Comparison of ENCODE assay signal across 14 cellular contexts in the genomic region with DNA sequence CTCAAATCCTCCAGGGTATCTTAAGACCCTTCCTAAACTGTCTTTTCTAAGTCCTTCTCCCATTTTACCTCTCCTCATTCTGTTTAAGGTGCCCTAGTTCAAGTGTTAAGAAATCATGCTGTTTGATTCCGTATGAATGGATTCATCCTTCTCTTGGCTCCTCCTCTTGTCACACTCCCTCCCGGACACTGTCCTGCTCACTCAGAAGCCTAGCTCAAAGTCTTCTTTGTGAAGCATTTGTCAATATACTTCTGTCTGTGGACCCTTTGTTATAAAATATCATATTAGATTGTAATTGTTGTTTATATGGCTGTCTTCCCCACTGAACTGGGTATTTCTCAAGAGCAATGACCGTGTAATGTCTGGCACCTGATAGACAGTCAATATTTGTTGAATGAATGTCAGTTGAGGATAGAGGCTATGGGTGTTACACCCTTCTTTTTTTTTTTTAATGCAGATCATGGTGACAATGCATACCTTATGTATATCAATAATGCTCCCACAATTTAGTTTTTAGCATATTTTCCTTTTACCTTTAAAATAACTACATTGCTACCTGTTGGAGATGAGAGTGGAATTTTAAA.
DNase-seq lines count a peak whose midpoint lies in the region; ATAC-seq, FAIRE-seq and TF ChIP-seq lines count a peak whose summit lies in the region.
"Had no signal": no experiment of that assay in that cellular context is flagged by ENCODE, and none has a peak within 500 bp of the region (broad histone marks: within the 10 kb centered on the region; RNA-seq: fewer than 3 reads in every experiment).

No MANE protein-coding gene starts in this region.

- TF ChIP-seq RAD21 in A549 (conservative IDR thresholded peaks at IDR 0.05 in 1 of 2, IDR thresholded peaks at IDR 0.05 in 1 of 2) (peak in 1 of 2 experiments; percentile 36; a peak in 1 of 5 replicates), liver (IDR thresholded peaks at IDR 0.05) (no peak)

- H3K4me3 ChIP-seq in A549 (no peak overlapping the region), PC-9 (no peak overlapping the region), liver (ENCODE audit: low read depth in 1 of 3, low read length in 3 of 3) (no peak overlapping the region)

- no peaks in the 10 kb centered on the region for H3K9me2 ChIP-seq in PC-9 (ENCODE audit: insufficient read depth)

- TF ChIP-seq POLR2A in A549 (IDR thresholded peaks at IDR 0.05; ENCODE audit: low read length), result no peak

- CTCF ChIA-PET in A549 (lab: Yijun Ruan, JAX) (no interaction called here), PC-9 (lab: Charles Lee) (no interaction called here)

- intact Hi-C loops in PC-9 (cut with micrococcal nuclease; ENCODE audit: unreplicated experiment), result loop anchor here (5.0 to 10.0 kb wide), 2 partner anchors 197 to 296 kb away; no protein-coding TSS in a partner anchor

- no TSS peak for BruUV-seq in PC-9 (replicated peaks; lab: Mats Ljungman, UMichigan)

- DNase-seq in A549 (ENCODE audit: low read depth in 1 of 2, low spot score in 1 of 2) (peak in 1 of 2 experiments; percentile 79), NCI-H146 treated with DMSO at 0.1 percent for 48 hours (lab: John Stamatoyannopoulos, UW; ENCODE audit: unreplicated experiment) (peak; percentile 58), PC-9 (no peak), DMS 273 (lab: John Stamatoyannopoulos, UW; ENCODE audit: unreplicated experiment) (no peak), cortex of kidney (lab: John Stamatoyannopoulos, UW) (no peak), NCI-H510A treated with DMSO at 0.1 percent for 48 hours (lab: John Stamatoyannopoulos, UW) (no peak)
- DNase-seq in activated naive CD8-positive, alpha-beta T cell treated with anti-CD3 and anti-CD28 coated beads, Interleukin-2, amount 50 U/mL, for 24 hours, result no peak
- DNase-seq: C1 segment of cervical spinal cord, GF-D8, HFFc6, NCI-H524 treated with DMSO at 0.1 percent for 48 hours had no signal

- no peak overlapping the region for H3K27ac Mint-ChIP-seq in activated naive CD8-positive, alpha-beta T cell treated with anti-CD3 and anti-CD28 coated beads, Interleukin-2, amount 50 U/mL, for 24 hours
- H3K27ac Mint-ChIP-seq: HFFc6 had no signal

- no peak overlapping the region for H3K9ac ChIP-seq in liver (ENCODE audit: low read depth in 1 of 2, low read length in 2 of 2)

- H3K79me2 ChIP-seq in PC-9 (ENCODE audit: low read depth), result no peaks in the 10 kb centered on the region

- H3K4me1 Mint-ChIP-seq in activated naive CD8-positive, alpha-beta T cell treated with anti-CD3 and anti-CD28 coated beads, Interleukin-2, amount 50 U/mL, for 24 hours, result peaks cover 4% of the 10 kb centered on the region

- peaks cover 19% of the 10 kb centered on the region for H3K9me3 Mint-ChIP-seq in activated naive CD8-positive, alpha-beta T cell treated with anti-CD3 and anti-CD28 coated beads, Interleukin-2, amount 50 U/mL, for 24 hours
- H3K9me3 Mint-ChIP-seq: HFFc6 had no signal

- H3K27me3 ChIP-seq in PC-9 (ENCODE audit: insufficient read depth, low read depth) (no peaks in the 10 kb centered on the region), liver (ENCODE audit: control insufficient read depth in 4 of 4, insufficient read depth in 4 of 4, low read length in 3 of 4) (no peaks in the 10 kb centered on the region)

- FAIRE-seq in A549 (lab: Jason Lieb, UNC), result no peak
- FAIRE-seq: H1, RCC 7860 had no signal

- H3K36me3 ChIP-seq in PC-9 (ENCODE audit: low read depth), result no peaks in the 10 kb centered on the region
- H3K36me3 ChIP-seq in liver (ENCODE audit: control insufficient read depth in 4 of 4, insufficient read depth in 3 of 4, low read depth in 1 of 4, low read length in 3 of 4), result no peaks in the 10 kb centered on the region

- no peaks in the 10 kb centered on the region for H3K36me3 Mint-ChIP-seq in activated naive CD8-positive, alpha-beta T cell treated with anti-CD3 and anti-CD28 coated beads, Interleukin-2, amount 50 U/mL, for 24 hours (ENCODE audit: low read depth)

- H4K20me1 ChIP-seq in PC-9 (ENCODE audit: insufficient read depth), result no peaks in the 10 kb centered on the region

- H3K27ac ChIP-seq in A549 (peak overlapping the region; percentile 64 to 69), PC-9 (no peak overlapping the region), liver (ENCODE audit: low read depth in 1 of 2, low read length in 2 of 2) (no peak overlapping the region)

- WGBS in A549 (ENCODE audit: missing lambda C conversion rate), result 9% methylated on average over 3 of the region's 3 CpGs
- WGBS in liver, result 28% methylated on average over 3 of the region's 3 CpGs

- H3K27me3 Mint-ChIP-seq in activated naive CD8-positive, alpha-beta T cell treated with anti-CD3 and anti-CD28 coated beads, Interleukin-2, amount 50 U/mL, for 24 hours, result no peaks in the 10 kb centered on the region

- peaks cover 32% of the 10 kb centered on the region for H3K4me1 ChIP-seq in A549
- H3K4me1 ChIP-seq in PC-9 (replicated peaks; ENCODE audit: insufficient read depth), result peaks cover 19% of the 10 kb centered on the region
- peaks cover 0 to 6% (median 0%) of the 10 kb centered on the region in 4 donors for H3K4me1 ChIP-seq in liver (ENCODE audit: control insufficient read depth in 4 of 4, insufficient read depth in 4 of 4, low read length in 3 of 4)

- H3K4me2 ChIP-seq in A549 (peak overlapping the region; percentile 43), PC-9 (no peak overlapping the region)

- TF ChIP-seq CTCF in A549 (IDR thresholded peaks at IDR 0.05) (no peak), PC-9 (conservative IDR thresholded peaks at IDR 0.05) (no peak), liver (IDR thresholded peaks at IDR 0.05; ENCODE audit: low read depth, low read length, missing input control) (no peak)

- peak; percentile 50 to 81; a peak in 4 of 6 replicates for ATAC-seq in A549
- ATAC-seq in activated naive CD8-positive, alpha-beta T cell treated with anti-CD3 and anti-CD28 coated beads, Interleukin-2, amount 50 U/mL, for 24 hours, result no peak

- no peak overlapping the region for H3K4me3 Mint-ChIP-seq in activated naive CD8-positive, alpha-beta T cell treated with anti-CD3 and anti-CD28 coated beads, Interleukin-2, amount 50 U/mL, for 24 hours
- H3K4me3 Mint-ChIP-seq: HFFc6 had no signal

- H2AFZ ChIP-seq in PC-9, result 0 out of 2 replicates have a peak overlapping the region, but pooled peaks have one; percentile 43

- POLR2A ChIA-PET in A549 (lab: Yijun Ruan, JAX), result no interaction called here
- POLR2A ChIA-PET in PC-9 (lab: Charles Lee; ENCODE audit: unreplicated experiment), result no interaction called here

- H3K9me3 ChIP-seq in A549 (no peaks in the 10 kb centered on the region), PC-9 (ENCODE audit: insufficient read depth, low read depth) (no peaks in the 10 kb centered on the region), liver (ENCODE audit: control insufficient read depth in 4 of 4, low read length in 3 of 4) (peaks cover 0 to 2% (median 0%) of the 10 kb centered on the region in 4 donors)

- TF ChIP-seq EP300 in A549 (IDR thresholded peaks at IDR 0.05), result peak; percentile 60 to 84; a peak in 4 of 5 replicates

- H3F3A ChIP-seq in PC-9 (ENCODE audit: insufficient read depth, low read depth), result no peaks in the 10 kb centered on the region

TF ChIP-seq in A549, 52 proteins besides CTCF, POLR2A, EP300 and RAD21 (continues in another document):
- TF ChIP-seq TFCP2L1 (CRISPR knock-in tag; IDR thresholded peaks at IDR 0.05), result no peak
- TF ChIP-seq, protein P1, sequence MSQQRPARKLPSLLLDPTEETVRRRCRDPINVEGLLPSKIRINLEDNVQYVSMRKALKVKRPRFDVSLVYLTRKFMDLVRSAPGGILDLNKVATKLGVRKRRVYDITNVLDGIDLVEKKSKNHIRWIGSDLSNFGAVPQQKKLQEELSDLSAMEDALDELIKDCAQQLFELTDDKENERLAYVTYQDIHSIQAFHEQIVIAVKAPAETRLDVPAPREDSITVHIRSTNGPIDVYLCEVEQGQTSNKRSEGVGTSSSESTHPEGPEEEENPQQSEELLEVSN (IDR thresholded peaks at IDR 0.05; ENCODE audit: borderline replicate concordance, low read depth), result no peak
- peak; percentile 55 for TF ChIP-seq JUNB (IDR thresholded peaks at IDR 0.05)
- no peak for TF ChIP-seq KDM1A (IDR thresholded peaks at IDR 0.05; ENCODE audit: low read depth)
- no peak for TF ChIP-seq CHD4 (IDR thresholded peaks at IDR 0.05; ENCODE audit: borderline replicate concordance)
- TF ChIP-seq ZC3H11A (IDR thresholded peaks at IDR 0.05), result no peak
- TF ChIP-seq, protein P2, sequence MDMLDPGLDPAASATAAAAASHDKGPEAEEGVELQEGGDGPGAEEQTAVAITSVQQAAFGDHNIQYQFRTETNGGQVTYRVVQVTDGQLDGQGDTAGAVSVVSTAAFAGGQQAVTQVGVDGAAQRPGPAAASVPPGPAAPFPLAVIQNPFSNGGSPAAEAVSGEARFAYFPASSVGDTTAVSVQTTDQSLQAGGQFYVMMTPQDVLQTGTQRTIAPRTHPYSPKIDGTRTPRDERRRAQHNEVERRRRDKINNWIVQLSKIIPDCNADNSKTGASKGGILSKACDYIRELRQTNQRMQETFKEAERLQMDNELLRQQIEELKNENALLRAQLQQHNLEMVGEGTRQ (IDR thresholded peaks at IDR 0.05), result no peak
- no peak for TF ChIP-seq BHLHE40 (IDR thresholded peaks at IDR 0.05; ENCODE audit: low read depth, low read length)

TF ChIP-seq in liver, 16 proteins besides CTCF, POLR2A, EP300 and RAD21:
- TF ChIP-seq RXRA (IDR thresholded peaks at IDR 0.05), result peak; percentile 2 to 61
- TF ChIP-seq, protein P3, sequence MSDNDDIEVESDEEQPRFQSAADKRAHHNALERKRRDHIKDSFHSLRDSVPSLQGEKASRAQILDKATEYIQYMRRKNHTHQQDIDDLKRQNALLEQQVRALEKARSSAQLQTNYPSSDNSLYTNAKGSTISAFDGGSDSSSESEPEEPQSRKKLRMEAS (IDR thresholded peaks at IDR 0.05), result no peak

Comparison
In these comparisons a context has a peak if more than half of its experiments do, and no peak if none do; other contexts are left out.
1. H3K27ac ChIP-seq: peak in A549 (2 of 2); none in PC-9 (single experiment) and liver (0 of 2).